ENCODE assay signal across 29 cellular contexts in genomic region chr21:42642219-42642745, GRCh38.
"Had no signal": no experiment of that assay in that cellular context is flagged by ENCODE, and none has a peak within 500 bp of the region (broad histone marks: within the 10 kb centered on the region; RNA-seq: fewer than 3 reads in every experiment).

No MANE protein-coding gene starts in this region.

- FAIRE-seq: bronchial epithelial cell, colon, small intestine had no signal

- H3K36me3 ChIP-seq: adrenal gland, esophagus muscularis mucosa, heart right ventricle, left lung, neutrophil, prostate gland, sigmoid colon, tibial nerve had no signal

- H3K27me3 ChIP-seq: adrenal gland, sigmoid colon had no signal

- H3K4me1 ChIP-seq: foreskin keratinocyte, prostate gland had no signal

- H3K4me3 ChIP-seq: adrenal gland, heart right ventricle, left lung, prostate gland, tibial nerve had no signal

- H3K9me3 Mint-ChIP-seq: activated naive CD4-positive, alpha-beta T cell treated with anti-CD3 and anti-CD28 coated beads for 36 hours; activated naive CD8-positive, alpha-beta T cell treated with anti-CD3 and anti-CD28 coated beads for 36 hours; central memory CD8-positive, alpha-beta T cell; naive thymus-derived CD4-positive, alpha-beta T cell; T-helper 2 cell treated with Interferon-gamma antibody and Interleukin-4, amounts not matched to agents 5 μg/mL and 100 μg/mL, for 36 hours had no signal

- ATAC-seq: activated CD4-positive, CD25-positive, alpha-beta regulatory T cell treated with anti-CD3 and anti-CD28 coated beads, Interleukin-2, amount 50 U/mL, for 24 hours; foreskin keratinocyte; naive thymus-derived CD4-positive, alpha-beta T cell had no signal

- H3K4me3 Mint-ChIP-seq: activated naive CD4-positive, alpha-beta T cell treated with anti-CD3 and anti-CD28 coated beads for 36 hours; activated naive CD8-positive, alpha-beta T cell treated with anti-CD3 and anti-CD28 coated beads for 36 hours; central memory CD8-positive, alpha-beta T cell; naive thymus-derived CD4-positive, alpha-beta T cell; T-helper 2 cell treated with Interferon-gamma antibody and Interleukin-4, amounts not matched to agents 5 μg/mL and 100 μg/mL, for 36 hours had no signal

- H3K36me3 Mint-ChIP-seq: activated naive CD8-positive, alpha-beta T cell treated with anti-CD3 and anti-CD28 coated beads for 36 hours; naive thymus-derived CD4-positive, alpha-beta T cell had no signal

- H3K4me1 Mint-ChIP-seq: activated naive CD8-positive, alpha-beta T cell treated with anti-CD3 and anti-CD28 coated beads for 36 hours; central memory CD8-positive, alpha-beta T cell; naive thymus-derived CD4-positive, alpha-beta T cell had no signal

- H3K27me3 Mint-ChIP-seq: activated naive CD8-positive, alpha-beta T cell treated with anti-CD3 and anti-CD28 coated beads for 36 hours had no signal

- H3K27ac ChIP-seq: foreskin keratinocyte, heart right ventricle, left lung, neutrophil, prostate gland had no signal

- H3K9me3 ChIP-seq: adrenal gland, esophagus muscularis mucosa, heart right ventricle, left lung, neutrophil, prostate gland, sigmoid colon, tibial nerve had no signal

- DNase-seq: activated CD4-positive, alpha-beta T cell treated with anti-CD3 and anti-CD28 coated beads for 48 hours; activated CD4-positive, alpha-beta T cell treated with anti-CD3 and anti-CD28 coated beads, Interleukin-2, amount 50 U/mL, for 48 hours; activated CD8-positive, alpha-beta memory T cell treated with anti-CD3 and anti-CD28 coated beads for 24 hours; activated effector memory CD4-positive, alpha-beta T cell treated with Interleukin-2 at 50 U/mL for 16 hours; activated naive CD4-positive, alpha-beta T cell treated with anti-CD3 and anti-CD28 coated beads for 36 hours; activated naive CD8-positive, alpha-beta T cell treated with anti-CD3 and anti-CD28 coated beads for 36 hours; dermis blood vessel endothelial cell; effector CD4-positive, alpha-beta T cell; foreskin keratinocyte; heart right ventricle; mammary epithelial cell; naive thymus-derived CD4-positive, alpha-beta T cell; retina; sigmoid colon; small intestine; stimulated activated CD4-positive, alpha-beta T cell treated with anti-CD3 and anti-CD28 coated beads, Interleukin-2, amount 100 ng/mL, for 24 hours; stimulated activated naive CD4-positive, alpha-beta T cell; T-helper 1 cell had no signal

- H3K27ac Mint-ChIP-seq: activated naive CD4-positive, alpha-beta T cell treated with anti-CD3 and anti-CD28 coated beads for 36 hours; activated naive CD8-positive, alpha-beta T cell treated with anti-CD3 and anti-CD28 coated beads for 36 hours; naive thymus-derived CD4-positive, alpha-beta T cell; T-helper 2 cell treated with Interferon-gamma antibody and Interleukin-4, amounts not matched to agents 5 μg/mL and 100 μg/mL, for 36 hours had no signal
